ENCODE assay signal across 7 cellular contexts in genomic region chr12:58665375-58665774, GRCh38.
"Had no signal": no experiment of that assay in that cellular context is flagged by ENCODE, and none has a peak within 500 bp of the region (broad histone marks: within the 10 kb centered on the region; RNA-seq: fewer than 3 reads in every experiment).

No MANE protein-coding gene starts in this region.

- DNase-seq: GOT3, HFFc6, KBM-7 had no signal

- H3K4me1 ChIP-seq: HAP-1 had no signal

- H3K9me3 Mint-ChIP-seq: HFFc6 had no signal

- H3K27ac ChIP-seq: HL-60, KMS-11 had no signal

- H3K4me3 ChIP-seq: HAP-1 had no signal

- H3K36me3 ChIP-seq: HAP-1 had no signal

- H3K36me3 Mint-ChIP-seq: IgD-negative memory B cell had no signal

- H3K27ac Mint-ChIP-seq: HFFc6 had no signal

- H3K4me1 Mint-ChIP-seq: IgD-negative memory B cell had no signal

- H3K9me3 ChIP-seq: HAP-1 had no signal

- H3K9ac ChIP-seq: KMS-11 had no signal

- H3K4me2 ChIP-seq: KMS-11 had no signal

- H3K27me3 Mint-ChIP-seq: IgD-negative memory B cell had no signal

- H3K4me3 Mint-ChIP-seq: HFFc6, IgD-negative memory B cell had no signal
